ENCODE assay signal across 19 cellular contexts in the genomic region with DNA sequence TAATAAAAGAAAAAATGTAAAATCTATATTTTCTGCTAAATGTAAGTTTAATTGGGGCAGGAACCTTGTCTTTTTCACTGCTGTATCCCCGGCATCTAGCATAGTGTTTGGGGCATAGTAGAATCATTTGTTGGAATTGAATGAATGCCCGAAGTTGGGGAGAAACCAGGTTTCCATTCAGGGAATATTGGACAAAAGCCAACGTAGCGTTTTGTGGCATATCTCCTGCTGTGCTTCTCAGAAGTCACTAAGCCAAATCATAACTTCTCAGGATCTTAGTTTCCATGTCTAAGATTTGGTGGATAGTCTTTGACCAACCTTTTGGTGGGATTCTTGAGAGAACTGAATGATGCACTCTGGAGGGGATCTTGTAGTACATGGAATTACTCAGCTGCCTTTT. TPM values are rescaled to one million over a fixed set of nuclear protein-coding genes. Genes with fewer than 3 reads are reported as not detected.
DNase-seq lines count a peak whose midpoint lies in the region; ATAC-seq and TF ChIP-seq lines count a peak whose summit lies in the region.
"Had no signal": no experiment of that assay in that cellular context is flagged by ENCODE, and none has a peak within 500 bp of the region (broad histone marks: within the 10 kb centered on the region; RNA-seq: fewer than 3 reads in every experiment).

No MANE protein-coding gene starts in this region.

- H3K4me1 ChIP-seq in IMR-90 (ENCODE audit: control insufficient read depth, insufficient read depth, low read length), result peaks cover 2% of the 10 kb centered on the region; the same call in 1 of the 2 replicates
- H3K4me1 ChIP-seq in mesenchymal stem cell (ENCODE audit: control insufficient read depth, insufficient read depth, low read depth, low read length), result peaks cover 2% of the 10 kb centered on the region
- H3K4me1 ChIP-seq in trophoblast cell (ENCODE audit: control insufficient read depth in 1 of 2, insufficient read depth in 2 of 2, low read length in 2 of 2), result peaks cover 6 to 7% of the 10 kb centered on the region in 2 experiments
- H3K4me1 ChIP-seq in lower lobe of right lung, result no peaks in the 10 kb centered on the region
- H3K4me1 ChIP-seq: BE2C, BLaER1 had no signal

- CTCF ChIA-PET in IMR-90 (lab: Yijun Ruan, JAX), result no interaction called here

- no peak overlapping the region for H3K56ac ChIP-seq in IMR-90 (ENCODE audit: extremely low read depth, insufficient read depth, low read length)

- H4K91ac ChIP-seq in IMR-90 (ENCODE audit: insufficient read depth, low read depth, low read length), result no peak overlapping the region
- H4K91ac ChIP-seq in mesenchymal stem cell (ENCODE audit: low read length), result no peak overlapping the region
- no peak overlapping the region for H4K91ac ChIP-seq in trophoblast cell (ENCODE audit: low read depth, low read length)

- H2AK5ac ChIP-seq in IMR-90 (ENCODE audit: low read depth, low read length) (peak overlapping the region; percentile 33; the same call in 1 of the 2 replicates), mesenchymal stem cell (ENCODE audit: low read length, severe bottlenecking) (no peak overlapping the region), trophoblast cell (ENCODE audit: low read length) (no peak overlapping the region)

- H3K4ac ChIP-seq in IMR-90 (ENCODE audit: low read depth, low read length) (no peak overlapping the region), mesenchymal stem cell (ENCODE audit: low read depth in 1 of 2, low read length in 2 of 2) (no peak overlapping the region), trophoblast cell (ENCODE audit: low read depth, low read length) (no peak overlapping the region)

- no peak overlapping the region for H3K23ac ChIP-seq in IMR-90 (ENCODE audit: low read depth, low read length)
- no peak overlapping the region for H3K23ac ChIP-seq in mesenchymal stem cell (ENCODE audit: low read length in 2 of 2)
- H3K23ac ChIP-seq in trophoblast cell (ENCODE audit: low read length), result no peak overlapping the region

- BruUV-seq in IMR-90 (replicated peaks; lab: Mats Ljungman, UMichigan), result no TSS peak

- DNase-seq in IMR-90 (no peak), astrocyte of the cerebellum (ENCODE audit: low read depth) (peak; percentile 62), mesenchymal stem cell (no peak), trophoblast cell (no peak), NCI-H2171 (lab: John Stamatoyannopoulos, UW) (no peak), lower lobe of right lung (no peak), DMS 273 (lab: John Stamatoyannopoulos, UW; ENCODE audit: unreplicated experiment) (no peak)
- DNase-seq: 8988T; ACHN; BE2C; C1 segment of cervical spinal cord; CD4-positive, alpha-beta memory T cell; CD4-positive, CD25-positive, alpha-beta regulatory T cell; CD8-positive, alpha-beta memory T cell; COR-L47; DMS79 treated with DMSO at 0.1 percent for 48 hours; GF-D8 had no signal

- H4K8ac ChIP-seq in IMR-90 (ENCODE audit: low read depth in 2 of 2, low read length in 2 of 2), result no peak overlapping the region
- no peak overlapping the region for H4K8ac ChIP-seq in mesenchymal stem cell (ENCODE audit: low read length)
- H4K8ac ChIP-seq in trophoblast cell (ENCODE audit: low read depth, low read length), result no peak overlapping the region

- TF ChIP-seq RAD21 in IMR-90 (IDR thresholded peaks at IDR 0.05; ENCODE audit: low read length), result no peak

- H3K27ac ChIP-seq in IMR-90 (ENCODE audit: insufficient read depth, low read length) (no peak overlapping the region), mesenchymal stem cell (ENCODE audit: low read length, poor library complexity, severe bottlenecking) (no peak overlapping the region), trophoblast cell (ENCODE audit: low read depth, low read length) (no peak overlapping the region), lower lobe of right lung (no peak overlapping the region)
- H3K27ac ChIP-seq: BLaER1 had no signal

- H4K12ac ChIP-seq in trophoblast cell (ENCODE audit: low read depth, low read length), result no peak overlapping the region

- no peak overlapping the region for H3K9ac ChIP-seq in IMR-90 (ENCODE audit: low read depth, low read length)
- no peak overlapping the region for H3K9ac ChIP-seq in mesenchymal stem cell (ENCODE audit: low read length)
- H3K9ac ChIP-seq in trophoblast cell (ENCODE audit: low read length), result no peak overlapping the region
- H3K9ac ChIP-seq: BLaER1 had no signal

- TF ChIP-seq POLR2A in IMR-90 (IDR thresholded peaks at IDR 0.05; ENCODE audit: low read depth, low read length), result no peak

- in situ Hi-C loops in IMR-90 (cut with MboI; ENCODE audit: low sequenced_read_pairs) (no loop called here), astrocyte of the cerebellum (cut with HindIII; ENCODE audit: low sequenced_read_pairs) (no loop called here)

- H3K79me1 ChIP-seq in IMR-90 (ENCODE audit: low read depth in 1 of 2, low read length in 2 of 2) (no peaks in the 10 kb centered on the region), mesenchymal stem cell (replicated peaks; ENCODE audit: low read length, poor library complexity, severe bottlenecking) (no peaks in the 10 kb centered on the region), trophoblast cell (ENCODE audit: low read length) (peaks cover 11% of the 10 kb centered on the region)

- no CpG with 5 or more reads among the region's 4 CpGs for WGBS in IMR-90 (ENCODE audit: extremely low coverage in 2 of 2, insufficient read length in 1 of 2), 2 experiments
- WGBS in mesenchymal stem cell, result 100% methylated on average over 2 of the region's 4 CpGs
- no CpG with 5 or more reads among the region's 4 CpGs for WGBS in trophoblast cell (ENCODE audit: extremely low coverage, insufficient coverage, insufficient read length)

- no peak for TF ChIP-seq CTCF in IMR-90 (conservative IDR thresholded peaks at IDR 0.05; ENCODE audit: low read depth, low read length)
- TF ChIP-seq CTCF in astrocyte of the cerebellum (IDR thresholded peaks at IDR 0.05; ENCODE audit: low read depth, low read length, missing control alignments), result no peak
- TF ChIP-seq CTCF in lower lobe of right lung (IDR thresholded peaks at IDR 0.05), result no peak

- H2BK12ac ChIP-seq in mesenchymal stem cell (ENCODE audit: low read length in 2 of 2), result no peak overlapping the region
- H2BK12ac ChIP-seq in trophoblast cell (ENCODE audit: low read length), result peak overlapping the region; percentile 30

- H3K27me3 ChIP-seq in IMR-90 (ENCODE audit: control insufficient read depth, insufficient read depth, low read length), result no peaks in the 10 kb centered on the region
- no peaks in the 10 kb centered on the region for H3K27me3 ChIP-seq in mesenchymal stem cell (ENCODE audit: control insufficient read depth in 1 of 2, insufficient read depth in 1 of 2, low read length in 2 of 2)
- H3K27me3 ChIP-seq in trophoblast cell (ENCODE audit: insufficient read depth, low read length), result no peaks in the 10 kb centered on the region
- H3K27me3 ChIP-seq in lower lobe of right lung (ENCODE audit: low read depth), result no peaks in the 10 kb centered on the region
- H3K27me3 ChIP-seq: BE2C, BLaER1 had no signal

- no peaks in the 10 kb centered on the region for H3K79me2 ChIP-seq in trophoblast cell (ENCODE audit: control insufficient read depth, insufficient read depth, low read length, poor library complexity)

- no peak overlapping the region for H2BK120ac ChIP-seq in IMR-90 (ENCODE audit: low read depth, low read length)
- H2BK120ac ChIP-seq in mesenchymal stem cell (ENCODE audit: low read depth, low read length), result no peak overlapping the region
- no peak overlapping the region for H2BK120ac ChIP-seq in trophoblast cell (ENCODE audit: insufficient read depth, low read length, poor library complexity)

- H3K4me3 ChIP-seq in IMR-90 (ENCODE audit: insufficient read depth, low read depth, low read length) (no peak overlapping the region), astrocyte of the cerebellum (ENCODE audit: low read depth, low read length) (no peak overlapping the region), mesenchymal stem cell (ENCODE audit: insufficient read depth in 1 of 2, low read depth in 1 of 2, low read length in 2 of 2) (no peak overlapping the region), trophoblast cell (ENCODE audit: low read depth, low read length) (no peak overlapping the region), lower lobe of right lung (no peak overlapping the region)
- H3K4me3 ChIP-seq: BLaER1 had no signal

- no peak overlapping the region for H4K5ac ChIP-seq in IMR-90 (ENCODE audit: low read depth, low read length)

- intact Hi-C loops in IMR-90 (cut with micrococcal nuclease), result no loop called here
- intact Hi-C loops in lower lobe of right lung (cut with DNase I), result no loop called here

- H2BK20ac ChIP-seq in IMR-90 (ENCODE audit: low read depth, low read length), result no peak overlapping the region

- H3K18ac ChIP-seq in IMR-90 (ENCODE audit: low read depth, low read length) (no peak overlapping the region), mesenchymal stem cell (ENCODE audit: low read depth in 1 of 2, low read length in 2 of 2) (peak overlapping the region; percentile 6 to 41), trophoblast cell (ENCODE audit: low read length) (no peak overlapping the region)

- H2BK5ac ChIP-seq in IMR-90 (ENCODE audit: low read depth, low read length, poor library complexity, severe bottlenecking), result no peak overlapping the region
- no peak overlapping the region for H2BK5ac ChIP-seq in mesenchymal stem cell (ENCODE audit: low read depth, low read length, poor library complexity, severe bottlenecking)
- H2BK5ac ChIP-seq in trophoblast cell (ENCODE audit: low read depth, low read length, poor library complexity), result no peak overlapping the region

- H3K36me3 ChIP-seq in IMR-90 (ENCODE audit: control insufficient read depth, insufficient read depth, low read length) (no peaks in the 10 kb centered on the region), mesenchymal stem cell (ENCODE audit: control insufficient read depth in 1 of 2, insufficient read depth in 2 of 2, low read depth in 1 of 2, low read length in 2 of 2) (peaks cover 0 to 3% of the 10 kb centered on the region in 2 experiments), trophoblast cell (ENCODE audit: control insufficient read depth in 1 of 2, insufficient read depth in 2 of 2, low read length in 2 of 2) (no peaks in the 10 kb centered on the region), lower lobe of right lung (no peaks in the 10 kb centered on the region)
- H3K36me3 ChIP-seq: BE2C had no signal

- H3K14ac ChIP-seq in IMR-90 (replicated peaks; ENCODE audit: low read depth, low read length), result no peak overlapping the region
- no peak overlapping the region for H3K14ac ChIP-seq in mesenchymal stem cell (ENCODE audit: low read length in 2 of 2)
- H3K14ac ChIP-seq in trophoblast cell (ENCODE audit: low read length), result no peak overlapping the region

- H2AFZ ChIP-seq in IMR-90 (replicated peaks; ENCODE audit: low read length, poor library complexity) (no peak overlapping the region), mesenchymal stem cell (ENCODE audit: low read depth, low read length) (no peak overlapping the region), trophoblast cell (ENCODE audit: insufficient read depth, low read length, poor library complexity) (no peak overlapping the region)

- H2AK9ac ChIP-seq in IMR-90 (replicated peaks; ENCODE audit: low read depth, low read length, poor library complexity), result no peak overlapping the region

- no peaks in the 10 kb centered on the region for H3K9me3 ChIP-seq in IMR-90 (ENCODE audit: control insufficient read depth, insufficient read depth, low read length)
- no peaks in the 10 kb centered on the region for H3K9me3 ChIP-seq in mesenchymal stem cell (ENCODE audit: control insufficient read depth, low read length)
- no peaks in the 10 kb centered on the region for H3K9me3 ChIP-seq in trophoblast cell (ENCODE audit: insufficient read depth, low read depth, low read length)
- no peaks in the 10 kb centered on the region for H3K9me3 ChIP-seq in lower lobe of right lung
- H3K9me3 ChIP-seq: BE2C, BLaER1 had no signal

- no peaks in the 10 kb centered on the region for H4K20me1 ChIP-seq in IMR-90 (ENCODE audit: insufficient read depth, low read length)
- H4K20me1 ChIP-seq: BLaER1 had no signal

- POLR2A ChIA-PET in IMR-90 (lab: Charles Lee; ENCODE audit: unreplicated experiment), result no interaction called here

- ATAC-seq in IMR-90 (ENCODE audit: low read depth) (no peak), HG03354 (IDR thresholded peaks at IDR 0.05; ENCODE audit: poor library complexity, severe bottlenecking, unreplicated experiment) (no peak), lower lobe of right lung (no peak)

- no peak overlapping the region for H2BK15ac ChIP-seq in IMR-90 (ENCODE audit: low read depth, low read length)
- no peak overlapping the region for H2BK15ac ChIP-seq in mesenchymal stem cell (ENCODE audit: low read depth, poor library complexity, severe bottlenecking)

- no peak overlapping the region for H3K4me2 ChIP-seq in IMR-90 (ENCODE audit: low read depth, low read length)
- H3K4me2 ChIP-seq in mesenchymal stem cell (ENCODE audit: low read length, poor library complexity, severe bottlenecking), result no peak overlapping the region
- no peak overlapping the region for H3K4me2 ChIP-seq in trophoblast cell (ENCODE audit: low read length)
- H3K4me2 ChIP-seq: BLaER1 had no signal

- H3K9me1 ChIP-seq in IMR-90 (ENCODE audit: insufficient read depth, low read length), result no peaks in the 10 kb centered on the region

- dilution Hi-C loops in IMR-90 (cut with HindIII; ENCODE audit: low sequenced_read_pairs, unreplicated experiment), result no loop called here

RNA-seq across cellular contexts. Expression of a gene that starts 42.0 kb away (rescaled TPM):
- total RNA-seq in IMR-90 (2012; rRNA removed), result 13.4 and 24.4 TPM in 2 replicates
- polyA plus RNA-seq in IMR-90 (2012; rRNA removed), result 21.9 and 40.7 TPM in 2 replicates
- polyA plus RNA-seq in IMR-90 (2012; cell fraction: cytosol; rRNA removed), result 8.0 and 8.9 TPM in 2 replicates
- 2.2 and 19.3 TPM in 2 replicates for polyA plus RNA-seq in IMR-90 (2012; cell fraction: nucleus; rRNA removed; ENCODE audit: low replicate concordance)
- polyA plus RNA-seq in mesenchymal stem cell (2013, experiment 1 of 2), result 117 TPM
- 116 TPM for polyA plus RNA-seq in mesenchymal stem cell (2013, experiment 2 of 2)
- polyA plus RNA-seq in trophoblast cell (2013), result 223 and 226 TPM in 2 replicates
- 55.5 TPM for total RNA-seq in lower lobe of right lung

Comparison
In these comparisons a context has a peak if more than half of its experiments do, and no peak if none do; other contexts are left out.
1. H3K18ac ChIP-seq: peak in mesenchymal stem cell (2 of 2); none in IMR-90 (single experiment) and trophoblast cell (single experiment).